In genomic region chr13:23628250-23628649, GRCh38 we compare ENCODE assay signal across 14 cellular contexts. TPM values are rescaled to one million over a fixed set of nuclear protein-coding genes. Genes with fewer than 3 reads are reported as not detected.
"Had no signal": no experiment of that assay in that cellular context is flagged by ENCODE, and none has a peak within 500 bp of the region (broad histone marks: within the 10 kb centered on the region; RNA-seq: fewer than 3 reads in every experiment).

No MANE protein-coding gene starts in this region.

- H3K9me3 ChIP-seq: gastrocnemius medialis, sigmoid colon had no signal

- H3K36me3 ChIP-seq: gastrocnemius medialis, sigmoid colon, spleen had no signal

- H3K27me3 ChIP-seq: gastrocnemius medialis, sigmoid colon had no signal

- ATAC-seq: activated CD4-positive, CD25-positive, alpha-beta regulatory T cell treated with anti-CD3 and anti-CD28 coated beads, Interleukin-2, amount 50 U/mL, for 24 hours; gastrocnemius medialis; natural killer cell treated with Interleukin-12 subunit alpha and Interleukin-12 subunit beta and Interleukin-15 and Interleukin-18, amount 100 ng/mL, for 72 hours; stimulated activated naive CD8-positive, alpha-beta T cell treated with anti-CD3 and anti-CD28 coated beads, Interleukin-15, amount 100 ng/mL, for 72 hours had no signal

- H3K4me3 Mint-ChIP-seq: activated naive CD8-positive, alpha-beta T cell treated with anti-CD3 and anti-CD28 coated beads, Interleukin-2, amount 10 ng/mL, durations not matched to agents 7 days and 5 days; activated T-helper 1 cell treated with anti-CD3 and anti-CD28 coated beads, Interleukin-12 subunit alpha, Interleukin-12 subunit beta, Interleukin-2, Interleukin-4 antibody, amounts not matched to agents 30 ng/mL and 10 ng/mL and 1 ng/mL, durations not matched to agents 14 hours and 24 hours and 36 hours; natural killer cell treated with Interleukin-12 subunit alpha and Interleukin-12 subunit beta and Interleukin-15 and Interleukin-18, amount 100 ng/mL, for 72 hours; stimulated activated naive CD8-positive, alpha-beta T cell treated with anti-CD3 and anti-CD28 coated beads, Interleukin-15, amount 100 ng/mL, for 72 hours; T-helper 2 cell treated with Interferon-gamma antibody and Interleukin-4, amounts not matched to agents 5 μg/mL and 100 μg/mL, for 36 hours had no signal

- H3K9me3 Mint-ChIP-seq: activated naive CD8-positive, alpha-beta T cell treated with anti-CD3 and anti-CD28 coated beads, Interleukin-2, amount 10 ng/mL, durations not matched to agents 7 days and 5 days; activated T-helper 1 cell treated with anti-CD3 and anti-CD28 coated beads, Interleukin-12 subunit alpha, Interleukin-12 subunit beta, Interleukin-2, Interleukin-4 antibody, amounts not matched to agents 30 ng/mL and 10 ng/mL and 1 ng/mL, durations not matched to agents 14 hours and 24 hours and 36 hours; natural killer cell treated with Interleukin-12 subunit alpha and Interleukin-12 subunit beta and Interleukin-15 and Interleukin-18, amount 100 ng/mL, for 72 hours; stimulated activated naive CD8-positive, alpha-beta T cell treated with anti-CD3 and anti-CD28 coated beads, Interleukin-15, amount 100 ng/mL, for 72 hours; T-helper 2 cell treated with Interferon-gamma antibody and Interleukin-4, amounts not matched to agents 5 μg/mL and 100 μg/mL, for 36 hours had no signal

- H3K27ac ChIP-seq: gastrocnemius medialis, sigmoid colon had no signal

- H3K36me3 Mint-ChIP-seq: activated naive CD8-positive, alpha-beta T cell treated with anti-CD3 and anti-CD28 coated beads, Interleukin-2, amount 10 ng/mL, durations not matched to agents 7 days and 5 days; natural killer cell treated with Interleukin-12 subunit alpha and Interleukin-12 subunit beta and Interleukin-15 and Interleukin-18, amount 100 ng/mL, for 72 hours had no signal

- H3K4me3 ChIP-seq: gastrocnemius medialis, sigmoid colon, spleen had no signal

- H3K4me1 ChIP-seq: gastrocnemius medialis, sigmoid colon had no signal

- H3K27ac Mint-ChIP-seq: activated naive CD8-positive, alpha-beta T cell treated with anti-CD3 and anti-CD28 coated beads, Interleukin-2, amount 10 ng/mL, durations not matched to agents 7 days and 5 days; activated T-helper 1 cell treated with anti-CD3 and anti-CD28 coated beads, Interleukin-12 subunit alpha, Interleukin-12 subunit beta, Interleukin-2, Interleukin-4 antibody, amounts not matched to agents 30 ng/mL and 10 ng/mL and 1 ng/mL, durations not matched to agents 14 hours and 24 hours and 36 hours; natural killer cell treated with Interleukin-12 subunit alpha and Interleukin-12 subunit beta and Interleukin-15 and Interleukin-18, amount 100 ng/mL, for 72 hours; stimulated activated naive CD8-positive, alpha-beta T cell treated with anti-CD3 and anti-CD28 coated beads, Interleukin-15, amount 100 ng/mL, for 72 hours; T-helper 2 cell treated with Interferon-gamma antibody and Interleukin-4, amounts not matched to agents 5 μg/mL and 100 μg/mL, for 36 hours had no signal

- H3K4me1 Mint-ChIP-seq: activated naive CD8-positive, alpha-beta T cell treated with anti-CD3 and anti-CD28 coated beads, Interleukin-2, amount 10 ng/mL, durations not matched to agents 7 days and 5 days; stimulated activated naive CD8-positive, alpha-beta T cell treated with anti-CD3 and anti-CD28 coated beads, Interleukin-15, amount 100 ng/mL, for 72 hours had no signal

- DNase-seq: activated CD4-positive, alpha-beta T cell treated with anti-CD3 and anti-CD28 coated beads, Interleukin-2, amount 50 U/mL, for 1 hour; activated naive CD4-positive, alpha-beta T cell; activated naive CD8-positive, alpha-beta T cell treated with anti-CD3 and anti-CD28 coated beads, Interleukin-2, amount 10 ng/mL, durations not matched to agents 7 days and 5 days; erythroblast; gastrocnemius medialis; mesendoderm; sigmoid colon; spleen; stimulated activated naive CD8-positive, alpha-beta T cell treated with anti-CD3 and anti-CD28 coated beads, Interleukin-15, amount 100 ng/mL, for 72 hours had no signal

RNA-seq across cellular contexts. Expression of gene TNFRSF19, which starts 58.0 kb away (rescaled TPM):
- total RNA-seq: activated CD8-positive, alpha-beta memory T cell treated with anti-CD3 and anti-CD28 coated beads for 36 hours; activated naive CD8-positive, alpha-beta T cell treated with anti-CD3 and anti-CD28 coated beads, Interleukin-2, amount 10 ng/mL, durations not matched to agents 7 days and 5 days; activated T-helper 1 cell treated with anti-CD3 and anti-CD28 coated beads, Interleukin-12 subunit alpha, Interleukin-12 subunit beta, Interleukin-2, Interleukin-4 antibody, amounts not matched to agents 30 ng/mL and 10 ng/mL and 1 ng/mL, durations not matched to agents 14 hours and 24 hours and 36 hours had no signal
